23 cellular contexts compared by ENCODE assay signal in the genomic region with DNA sequence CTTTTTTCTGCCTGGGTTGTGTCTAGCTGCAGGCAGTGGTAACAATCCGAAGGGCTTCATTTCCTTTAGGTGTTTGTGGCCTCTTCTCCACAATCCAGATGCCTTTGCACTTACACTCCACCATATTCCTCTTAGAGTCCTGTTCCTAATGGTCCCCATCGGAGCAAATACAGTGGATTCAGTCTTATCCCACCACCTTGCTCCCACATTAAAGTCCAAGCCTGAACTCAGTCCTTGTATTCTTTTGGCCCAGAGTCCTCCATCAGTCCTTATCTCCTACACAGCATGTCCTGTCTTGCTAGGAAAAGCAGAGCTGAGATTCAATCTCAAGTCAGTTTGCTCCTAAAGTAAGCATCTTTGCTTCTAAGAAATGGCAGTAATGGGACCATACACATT. TPM values are rescaled to one million over a fixed set of nuclear protein-coding genes. Genes with fewer than 3 reads are reported as not detected.
"Had no signal": no experiment of that assay in that cellular context is flagged by ENCODE, and none has a peak within 500 bp of the region (broad histone marks: within the 10 kb centered on the region; RNA-seq: fewer than 3 reads in every experiment).

No MANE protein-coding gene starts in this region.

- ATAC-seq: activated CD8-positive, alpha-beta T cell treated with anti-CD3 and anti-CD28 coated beads, Interleukin-2, amount 10 ng/mL, durations not matched to agents 7 days and 5 days; K562; WTC11 had no signal

- H3K27me3 ChIP-seq: ascending aorta, body of pancreas, Peyer's patch had no signal

- DNase-seq: activated CD4-positive, alpha-beta T cell treated with anti-CD3 and anti-CD28 coated beads for 48 hours; activated CD4-positive, alpha-beta T cell treated with anti-CD3 and anti-CD28 coated beads, Interleukin-2, amount 50 U/mL, for 4 hours; activated CD4-positive, CD25-positive, alpha-beta regulatory T cell treated with anti-CD3 and anti-CD28 coated beads, Interleukin-2, amount 50 U/mL, for 72 hours; activated CD8-positive, alpha-beta memory T cell treated with anti-CD3 and anti-CD28 coated beads, Interleukin-2, amount 50 U/mL, for 48 hours; activated CD8-positive, alpha-beta T cell treated with anti-CD3 and anti-CD28 coated beads, Interleukin-2, amount 10 ng/mL, durations not matched to agents 7 days and 5 days; activated T-cell treated with anti-CD3 and anti-CD28 coated beads, Interleukin-2, amount 50 U/mL, for 1 hour; body of pancreas; Karpas-422; MM.1S; NCI-H1105; NCI-H1436 treated with DMSO at 0.1 percent for 48 hours; NCI-H187; NCI-H2081; NCI-H446; NCI-H524; Peyer's patch; SHP77 treated with DMSO at 0.1 percent for 48 hours had no signal

- H3K36me3 ChIP-seq: ascending aorta had no signal

- H3K9me3 Mint-ChIP-seq: activated naive CD4-positive, alpha-beta T cell treated with anti-CD3 and anti-CD28 coated beads, Interleukin-2, amount 50 U/mL, for 24 hours; T-helper 1 cell treated with Interleukin-12 subunit alpha and Interleukin-12 subunit beta and Interleukin-4 antibody, amounts not matched to agents 30 μg/mL and 1 μg/mL, for 36 hours had no signal

- H3K27me3 Mint-ChIP-seq: activated naive CD4-positive, alpha-beta T cell treated with anti-CD3 and anti-CD28 coated beads, Interleukin-2, amount 50 U/mL, for 24 hours had no signal

- FAIRE-seq: K562 had no signal

- H3K9me3 ChIP-seq: ascending aorta, body of pancreas, Peyer's patch had no signal

- H3K4me1 ChIP-seq: ascending aorta, body of pancreas, Peyer's patch had no signal

- H3K4me3 Mint-ChIP-seq: activated CD8-positive, alpha-beta T cell treated with anti-CD3 and anti-CD28 coated beads, Interleukin-2, amount 10 ng/mL, durations not matched to agents 7 days and 5 days; activated naive CD4-positive, alpha-beta T cell treated with anti-CD3 and anti-CD28 coated beads, Interleukin-2, amount 50 U/mL, for 24 hours; T-helper 1 cell treated with Interleukin-12 subunit alpha and Interleukin-12 subunit beta and Interleukin-4 antibody, amounts not matched to agents 30 μg/mL and 1 μg/mL, for 36 hours; WTC11 had no signal

- H3K4me3 ChIP-seq: ascending aorta, body of pancreas, K562, Peyer's patch had no signal

- H3K27ac ChIP-seq: ascending aorta, RWPE1 had no signal

- H3K36me3 Mint-ChIP-seq: WTC11 had no signal

- H3K4me1 Mint-ChIP-seq: activated naive CD4-positive, alpha-beta T cell treated with anti-CD3 and anti-CD28 coated beads, Interleukin-2, amount 50 U/mL, for 24 hours; WTC11 had no signal

- H3K27ac Mint-ChIP-seq: activated CD8-positive, alpha-beta T cell treated with anti-CD3 and anti-CD28 coated beads, Interleukin-2, amount 10 ng/mL, durations not matched to agents 7 days and 5 days; T-helper 1 cell treated with Interleukin-12 subunit alpha and Interleukin-12 subunit beta and Interleukin-4 antibody, amounts not matched to agents 30 μg/mL and 1 μg/mL, for 36 hours; WTC11 had no signal

RNA-seq across cellular contexts. Expression of a gene that starts 8.8 kb away (rescaled TPM):
- total RNA-seq: ascending aorta, K562 had no signal
- polyA plus RNA-seq: K562 had no signal
